ENCODE assay signal across 1 cellular context in the genomic region with DNA sequence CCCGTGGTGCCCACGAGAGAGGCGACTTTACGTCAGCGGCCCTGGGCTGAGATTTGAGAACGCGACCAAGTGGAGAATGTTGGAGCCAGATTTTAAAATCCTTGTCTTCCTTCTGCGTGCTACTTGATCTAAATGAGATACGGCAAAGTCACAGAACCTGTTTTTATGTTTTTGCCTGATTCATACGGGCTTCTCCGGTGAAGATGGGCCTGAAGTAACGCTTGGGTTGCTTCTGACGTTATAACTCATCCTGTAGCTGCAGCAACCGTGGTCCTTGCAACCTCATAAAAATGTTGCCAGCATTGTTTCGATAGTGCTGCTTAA.
TF ChIP-seq lines count a peak whose summit lies in the region.

No MANE protein-coding gene starts in this region.

TF ChIP-seq in A549, 52 proteins besides CTCF, POLR2A, EP300 and RAD21 (continued from another document):
- TF ChIP-seq, protein P1, sequence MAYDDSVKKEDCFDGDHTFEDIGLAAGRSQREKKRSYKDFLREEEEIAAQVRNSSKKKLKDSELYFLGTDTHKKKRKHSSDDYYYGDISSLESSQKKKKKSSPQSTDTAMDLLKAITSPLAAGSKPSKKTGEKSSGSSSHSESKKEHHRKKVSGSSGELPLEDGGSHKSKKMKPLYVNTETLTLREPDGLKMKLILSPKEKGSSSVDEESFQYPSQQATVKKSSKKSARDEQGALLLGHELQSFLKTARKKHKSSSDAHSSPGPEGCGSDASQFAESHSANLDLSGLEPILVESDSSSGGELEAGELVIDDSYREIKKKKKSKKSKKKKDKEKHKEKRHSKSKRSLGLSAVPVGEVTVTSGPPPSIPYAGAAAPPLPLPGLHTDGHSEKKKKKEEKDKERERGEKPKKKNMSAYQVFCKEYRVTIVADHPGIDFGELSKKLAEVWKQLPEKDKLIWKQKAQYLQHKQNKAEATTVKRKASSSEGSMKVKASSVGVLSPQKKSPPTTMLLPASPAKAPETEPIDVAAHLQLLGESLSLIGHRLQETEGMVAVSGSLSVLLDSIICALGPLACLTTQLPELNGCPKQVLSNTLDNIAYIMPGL (CRISPR knock-in tag; IDR thresholded peaks at IDR 0.05; ENCODE audit: borderline replicate concordance) = no peak
- TF ChIP-seq JUN (IDR thresholded peaks at IDR 0.05) (no peak), ZC3H11A (IDR thresholded peaks at IDR 0.05) (no peak), HDAC2 (IDR thresholded peaks at IDR 0.05) (no peak), TFCP2L1 (CRISPR knock-in tag; IDR thresholded peaks at IDR 0.05) (no peak), FOSB (CRISPR knock-in tag; IDR thresholded peaks at IDR 0.05) (no peak), PHF8 (IDR thresholded peaks at IDR 0.05; ENCODE audit: borderline replicate concordance, low read depth) (no peak)
- TF ChIP-seq, protein P2, sequence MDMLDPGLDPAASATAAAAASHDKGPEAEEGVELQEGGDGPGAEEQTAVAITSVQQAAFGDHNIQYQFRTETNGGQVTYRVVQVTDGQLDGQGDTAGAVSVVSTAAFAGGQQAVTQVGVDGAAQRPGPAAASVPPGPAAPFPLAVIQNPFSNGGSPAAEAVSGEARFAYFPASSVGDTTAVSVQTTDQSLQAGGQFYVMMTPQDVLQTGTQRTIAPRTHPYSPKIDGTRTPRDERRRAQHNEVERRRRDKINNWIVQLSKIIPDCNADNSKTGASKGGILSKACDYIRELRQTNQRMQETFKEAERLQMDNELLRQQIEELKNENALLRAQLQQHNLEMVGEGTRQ (IDR thresholded peaks at IDR 0.05) = no peak
